Comparison of ENCODE assay signal across 15 cellular contexts in the genomic region with DNA sequence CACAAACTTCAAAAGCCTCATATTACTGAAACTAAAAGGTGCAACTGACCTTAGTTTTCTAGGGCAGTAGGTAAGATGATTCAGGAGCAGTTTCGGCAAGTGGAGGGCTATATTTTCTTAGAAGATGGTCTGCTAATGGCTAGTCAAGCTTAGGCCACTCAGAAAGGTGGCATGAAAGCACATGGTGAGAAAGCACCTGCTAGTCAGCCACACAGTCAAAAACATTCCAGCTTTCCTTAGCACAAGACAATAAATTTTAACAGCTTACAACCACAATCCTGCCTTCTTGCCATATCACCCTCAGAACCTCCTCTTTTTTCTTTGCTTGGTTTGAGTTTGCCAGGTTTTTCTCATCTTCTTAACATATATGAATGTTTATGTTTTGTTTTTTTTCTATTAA.
A peak's percentile ranks its signal among the peaks of the same experiment; 100 is the strongest.
DNase-seq lines count a peak whose midpoint lies in the region; ATAC-seq, FAIRE-seq and TF ChIP-seq lines count a peak whose summit lies in the region.
"Had no signal": no experiment of that assay in that cellular context is flagged by ENCODE, and none has a peak within 500 bp of the region (broad histone marks: within the 10 kb centered on the region; RNA-seq: fewer than 3 reads in every experiment).

No MANE protein-coding gene starts in this region.

- H2AFZ ChIP-seq in astrocyte (ENCODE audit: low read depth, low read length), result no peak overlapping the region

- H4K20me1 ChIP-seq in astrocyte (ENCODE audit: insufficient read depth, low read length), result no peaks in the 10 kb centered on the region

- H3K4me3 ChIP-seq in astrocyte (ENCODE audit: insufficient read depth, low read depth, low read length) (no peak overlapping the region), thyroid gland (replicated peaks in 1 of 3) (no peak overlapping the region)
- H3K4me3 ChIP-seq: K562, SJSA1 had no signal

- H3K36me3 ChIP-seq in astrocyte (ENCODE audit: insufficient read depth, low read length), result no peaks in the 10 kb centered on the region
- H3K36me3 ChIP-seq in thyroid gland, result no peaks in the 10 kb centered on the region

- H3K27ac ChIP-seq in astrocyte (ENCODE audit: low read depth, low read length), result no peak overlapping the region
- peak overlapping the region; percentile 6 to 60 (median 45) for H3K27ac ChIP-seq in thyroid gland
- H3K27ac ChIP-seq: SJSA1 had no signal

- no peak for FAIRE-seq in astrocyte (lab: Jason Lieb, UNC)
- FAIRE-seq: A204.1, TTC549 had no signal

- H3K9me3 Mint-ChIP-seq in astrocyte (ENCODE audit: unreplicated experiment) (no peaks in the 10 kb centered on the region), mesothelial cell of epicardium (peaks cover 2% of the 10 kb centered on the region)
- H3K9me3 Mint-ChIP-seq: activated CD4-positive, alpha-beta memory T cell treated with anti-CD3 and anti-CD28 coated beads, Interleukin-2, amount 10 ng/mL, durations not matched to agents 7 days and 5 days; type B pancreatic cell had no signal

- H3K27me3 Mint-ChIP-seq in astrocyte (ENCODE audit: low read depth, unreplicated experiment), result no peaks in the 10 kb centered on the region
- H3K27me3 Mint-ChIP-seq in mesothelial cell of epicardium (ENCODE audit: low read depth), result no peaks in the 10 kb centered on the region
- H3K27me3 Mint-ChIP-seq: activated CD4-positive, alpha-beta memory T cell treated with anti-CD3 and anti-CD28 coated beads, Interleukin-2, amount 10 ng/mL, durations not matched to agents 7 days and 5 days; type B pancreatic cell had no signal

- H3K4me1 Mint-ChIP-seq in astrocyte (ENCODE audit: low read depth, unreplicated experiment), result peaks cover 1% of the 10 kb centered on the region
- peaks cover 23% of the 10 kb centered on the region for H3K4me1 Mint-ChIP-seq in mesothelial cell of epicardium
- H3K4me1 Mint-ChIP-seq: activated CD4-positive, alpha-beta memory T cell treated with anti-CD3 and anti-CD28 coated beads, Interleukin-2, amount 10 ng/mL, durations not matched to agents 7 days and 5 days had no signal

- no peaks in the 10 kb centered on the region for H3K9me3 ChIP-seq in astrocyte (ENCODE audit: insufficient read depth, low read depth, low read length)
- H3K9me3 ChIP-seq in thyroid gland, result no peaks in the 10 kb centered on the region
- H3K9me3 ChIP-seq: SJSA1 had no signal

- no peak for TF ChIP-seq POLR2A in thyroid gland (IDR thresholded peaks at IDR 0.05)

- no peak overlapping the region for H3K9ac ChIP-seq in astrocyte (ENCODE audit: low read length)

- WGBS in thyroid gland, 2 donors, result 31 to 58% methylated on average over 1 of the region's 1 CpG

- H3K36me3 Mint-ChIP-seq in astrocyte (ENCODE audit: low read depth, unreplicated experiment) (peaks cover 4% of the 10 kb centered on the region), mesothelial cell of epicardium (peaks cover 12% of the 10 kb centered on the region)

- intact Hi-C loops in thyroid gland (cut with DNase I), result no loop called here

- H3K4me2 ChIP-seq in astrocyte (ENCODE audit: low read length), result peak overlapping the region; percentile 18

- no peaks in the 10 kb centered on the region for H3K79me2 ChIP-seq in astrocyte (ENCODE audit: insufficient read depth, low read length)

- H3K4me3 Mint-ChIP-seq in astrocyte (ENCODE audit: unreplicated experiment), result no peak overlapping the region
- H3K4me3 Mint-ChIP-seq in mesothelial cell of epicardium, result no peak overlapping the region
- H3K4me3 Mint-ChIP-seq: activated CD4-positive, alpha-beta memory T cell treated with anti-CD3 and anti-CD28 coated beads, Interleukin-2, amount 10 ng/mL, durations not matched to agents 7 days and 5 days; type B pancreatic cell had no signal

- H3K27me3 ChIP-seq in astrocyte (ENCODE audit: insufficient read depth, low read length) (no peaks in the 10 kb centered on the region), thyroid gland (no peaks in the 10 kb centered on the region)
- H3K27me3 ChIP-seq: SJSA1 had no signal

- H3K27ac Mint-ChIP-seq in astrocyte (ENCODE audit: unreplicated experiment) (no peak overlapping the region), mesothelial cell of epicardium (peak overlapping the region; percentile 64)
- H3K27ac Mint-ChIP-seq: activated CD4-positive, alpha-beta memory T cell treated with anti-CD3 and anti-CD28 coated beads, Interleukin-2, amount 10 ng/mL, durations not matched to agents 7 days and 5 days; type B pancreatic cell had no signal

- no peak for ATAC-seq in GM18502 (IDR thresholded peaks at IDR 0.05; ENCODE audit: poor library complexity, unreplicated experiment)
- ATAC-seq: K562 had no signal

- H3K4me1 ChIP-seq in astrocyte (ENCODE audit: insufficient read depth, low read length), result peaks cover 13% of the 10 kb centered on the region
- peaks cover 12 to 21% of the 10 kb centered on the region in 2 donors for H3K4me1 ChIP-seq in thyroid gland
- H3K4me1 ChIP-seq: SJSA1 had no signal

- DNase-seq in DMS79 treated with DMSO at 0.1 percent for 48 hours (lab: John Stamatoyannopoulos, UW), result peak; percentile 16
- DNase-seq in DMS79 (lab: John Stamatoyannopoulos, UW), result no peak
- DNase-seq in astrocyte (ENCODE audit: low read depth), result no peak
- DNase-seq in mesothelial cell of epicardium (ENCODE audit: low spot score in 2 of 2, unreplicated experiment in 2 of 2), result no peak
- peak in 1 of 2 donors; percentile 5 for DNase-seq in thyroid gland
- no peak for DNase-seq in Kasumi-1 (lab: John Stamatoyannopoulos, UW)
- no peak for DNase-seq in middle frontal gyrus (ENCODE audit: extremely low spot score, low spot score)
- DNase-seq: activated CD4-positive, alpha-beta memory T cell treated with anti-CD3 and anti-CD28 coated beads, Interleukin-2, amount 10 ng/mL, durations not matched to agents 7 days and 5 days; mesendoderm had no signal

- TF ChIP-seq CTCF in astrocyte (IDR thresholded peaks at IDR 0.05; ENCODE audit: insufficient read depth, low read depth, low read length) (no peak), mesothelial cell of epicardium (IDR thresholded peaks at IDR 0.05; ENCODE audit: unreplicated experiment) (no peak), thyroid gland (IDR thresholded peaks at IDR 0.05) (no peak)
